Comparison of ENCODE assay signal across 1 cellular context in genomic region chr15:65133550-65134200, GRCh38.
TF ChIP-seq lines count a peak whose summit lies in the region.

A gene with protein sequence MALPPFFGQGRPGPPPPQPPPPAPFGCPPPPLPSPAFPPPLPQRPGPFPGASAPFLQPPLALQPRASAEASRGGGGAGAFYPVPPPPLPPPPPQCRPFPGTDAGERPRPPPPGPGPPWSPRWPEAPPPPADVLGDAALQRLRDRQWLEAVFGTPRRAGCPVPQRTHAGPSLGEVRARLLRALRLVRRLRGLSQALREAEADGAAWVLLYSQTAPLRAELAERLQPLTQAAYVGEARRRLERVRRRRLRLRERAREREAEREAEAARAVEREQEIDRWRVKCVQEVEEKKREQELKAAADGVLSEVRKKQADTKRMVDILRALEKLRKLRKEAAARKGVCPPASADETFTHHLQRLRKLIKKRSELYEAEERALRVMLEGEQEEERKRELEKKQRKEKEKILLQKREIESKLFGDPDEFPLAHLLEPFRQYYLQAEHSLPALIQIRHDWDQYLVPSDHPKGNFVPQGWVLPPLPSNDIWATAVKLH (minus strand): TSS chr15:65133808. CDS start chr15:65133781, 27 bp downstream.

TF ChIP-seq in HepG2, 621 proteins besides CTCF, POLR2A, EP300 and RAD21 (continued from another document and continues in another):
- TF ChIP-seq, protein P1, sequence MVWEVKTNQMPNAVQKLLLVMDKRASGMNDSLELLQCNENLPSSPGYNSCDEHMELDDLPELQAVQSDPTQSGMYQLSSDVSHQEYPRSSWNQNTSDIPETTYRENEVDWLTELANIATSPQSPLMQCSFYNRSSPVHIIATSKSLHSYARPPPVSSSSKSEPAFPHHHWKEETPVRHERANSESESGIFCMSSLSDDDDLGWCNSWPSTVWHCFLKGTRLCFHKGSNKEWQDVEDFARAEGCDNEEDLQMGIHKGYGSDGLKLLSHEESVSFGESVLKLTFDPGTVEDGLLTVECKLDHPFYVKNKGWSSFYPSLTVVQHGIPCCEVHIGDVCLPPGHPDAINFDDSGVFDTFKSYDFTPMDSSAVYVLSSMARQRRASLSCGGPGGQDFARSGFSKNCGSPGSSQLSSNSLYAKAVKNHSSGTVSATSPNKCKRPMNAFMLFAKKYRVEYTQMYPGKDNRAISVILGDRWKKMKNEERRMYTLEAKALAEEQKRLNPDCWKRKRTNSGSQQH (CRISPR knock-in tag; IDR thresholded peaks at IDR 0.05; ENCODE audit: low read depth) = 0 out of 2 replicates have a peak, but pooled peaks have one; percentile 48
- TF ChIP-seq IKZF1 (IDR thresholded peaks at IDR 0.05) (no peak), ZSCAN22 (CRISPR knock-in tag; IDR thresholded peaks at IDR 0.05) (no peak), ESRRA (CRISPR knock-in tag; IDR thresholded peaks at IDR 0.05; ENCODE audit: low read depth) (no peak), MIER2 (CRISPR knock-in tag; IDR thresholded peaks at IDR 0.05) (0 out of 2 replicates have a peak, but pooled peaks have one; percentile 28), ZNF451 (CRISPR knock-in tag; IDR thresholded peaks at IDR 0.05) (no peak), PRDM4 (CRISPR knock-in tag; IDR thresholded peaks at IDR 0.05; ENCODE audit: borderline replicate concordance) (no peak), ZFP36L1 (CRISPR knock-in tag; IDR thresholded peaks at IDR 0.05) (no peak), CBFB (CRISPR knock-in tag; IDR thresholded peaks at IDR 0.05) (0 out of 2 replicates have a peak, but pooled peaks have one; percentile 33), SIX4 (CRISPR knock-in tag; IDR thresholded peaks at IDR 0.05) (peak; percentile 59; the same call in 1 of the 2 replicates), ZNF768 (CRISPR knock-in tag; IDR thresholded peaks at IDR 0.05) (no peak), HMG20A (CRISPR knock-in tag; IDR thresholded peaks at IDR 0.05; ENCODE audit: borderline replicate concordance) (no peak), MTERF4 (CRISPR knock-in tag; IDR thresholded peaks at IDR 0.05) (peak; percentile 71), GMEB2 (CRISPR knock-in tag; IDR thresholded peaks at IDR 0.05; ENCODE audit: low read depth) (0 out of 2 replicates have a peak, but pooled peaks have one; percentile 31), GABPB1 (CRISPR knock-in tag; IDR thresholded peaks at IDR 0.05) (peak; percentile 97), ZNF281 (CRISPR knock-in tag; IDR thresholded peaks at IDR 0.05; ENCODE audit: borderline replicate concordance) (peak; percentile 13; the same call in 1 of the 2 replicates), MXD4 (CRISPR knock-in tag; IDR thresholded peaks at IDR 0.05) (peak; percentile 67), KLF12 (CRISPR knock-in tag; IDR thresholded peaks at IDR 0.05; ENCODE audit: borderline replicate concordance) (no peak), ZNF350 (CRISPR knock-in tag; IDR thresholded peaks at IDR 0.05; ENCODE audit: borderline replicate concordance, low read depth) (0 out of 2 replicates have a peak, but pooled peaks have one; percentile 39), POGK (CRISPR knock-in tag; conservative IDR thresholded peaks at IDR 0.05) (no peak), MEIS1 (CRISPR knock-in tag; IDR thresholded peaks at IDR 0.05; ENCODE audit: borderline replicate concordance) (0 out of 2 replicates have a peak, but pooled peaks have one; percentile 66), KLF6 (CRISPR knock-in tag; IDR thresholded peaks at IDR 0.05) (0 out of 2 replicates have a peak, but pooled peaks have one; percentile 48), KDM2A (CRISPR knock-in tag; IDR thresholded peaks at IDR 0.05; ENCODE audit: borderline replicate concordance, low read depth) (peak; percentile 79; the same call in 1 of the 2 replicates), ONECUT2 (CRISPR knock-in tag; IDR thresholded peaks at IDR 0.05) (no peak), NR2C2 (CRISPR knock-in tag; IDR thresholded peaks at IDR 0.05; ENCODE audit: borderline replicate concordance) (peak; percentile 95), KAT8 (CRISPR knock-in tag; IDR thresholded peaks at IDR 0.05) (peak; percentile 99), KMT2A (CRISPR knock-in tag; IDR thresholded peaks at IDR 0.05) (peak; percentile 89), ZNF652 (CRISPR knock-in tag; IDR thresholded peaks at IDR 0.05; ENCODE audit: borderline replicate concordance, low read depth) (peak; percentile 79), ZZZ3 (CRISPR knock-in tag; IDR thresholded peaks at IDR 0.05; ENCODE audit: borderline replicate concordance) (peak; percentile 43; the same call in 1 of the 2 replicates), ETV5 (CRISPR knock-in tag; IDR thresholded peaks at IDR 0.05; ENCODE audit: borderline replicate concordance) (peak; percentile 89), STAG1 (CRISPR knock-in tag; IDR thresholded peaks at IDR 0.05) (no peak), ZKSCAN1 (IDR thresholded peaks at IDR 0.05; ENCODE audit: low read length) (no peak), ZNF224 (CRISPR knock-in tag; IDR thresholded peaks at IDR 0.05) (no peak)
- TF ChIP-seq, protein P2, sequence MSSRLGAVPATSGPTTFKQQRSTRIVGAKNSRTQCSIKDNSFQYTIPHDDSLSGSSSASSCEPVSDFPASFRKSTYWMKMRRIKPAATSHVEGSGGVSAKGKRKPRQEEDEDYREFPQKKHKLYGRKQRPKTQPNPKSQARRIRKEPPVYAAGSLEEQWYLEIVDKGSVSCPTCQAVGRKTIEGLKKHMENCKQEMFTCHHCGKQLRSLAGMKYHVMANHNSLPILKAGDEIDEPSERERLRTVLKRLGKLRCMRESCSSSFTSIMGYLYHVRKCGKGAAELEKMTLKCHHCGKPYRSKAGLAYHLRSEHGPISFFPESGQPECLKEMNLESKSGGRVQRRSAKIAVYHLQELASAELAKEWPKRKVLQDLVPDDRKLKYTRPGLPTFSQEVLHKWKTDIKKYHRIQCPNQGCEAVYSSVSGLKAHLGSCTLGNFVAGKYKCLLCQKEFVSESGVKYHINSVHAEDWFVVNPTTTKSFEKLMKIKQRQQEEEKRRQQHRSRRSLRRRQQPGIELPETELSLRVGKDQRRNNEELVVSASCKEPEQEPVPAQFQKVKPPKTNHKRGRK (CRISPR knock-in tag; IDR thresholded peaks at IDR 0.05) = no peak
- TF ChIP-seq, protein P3, sequence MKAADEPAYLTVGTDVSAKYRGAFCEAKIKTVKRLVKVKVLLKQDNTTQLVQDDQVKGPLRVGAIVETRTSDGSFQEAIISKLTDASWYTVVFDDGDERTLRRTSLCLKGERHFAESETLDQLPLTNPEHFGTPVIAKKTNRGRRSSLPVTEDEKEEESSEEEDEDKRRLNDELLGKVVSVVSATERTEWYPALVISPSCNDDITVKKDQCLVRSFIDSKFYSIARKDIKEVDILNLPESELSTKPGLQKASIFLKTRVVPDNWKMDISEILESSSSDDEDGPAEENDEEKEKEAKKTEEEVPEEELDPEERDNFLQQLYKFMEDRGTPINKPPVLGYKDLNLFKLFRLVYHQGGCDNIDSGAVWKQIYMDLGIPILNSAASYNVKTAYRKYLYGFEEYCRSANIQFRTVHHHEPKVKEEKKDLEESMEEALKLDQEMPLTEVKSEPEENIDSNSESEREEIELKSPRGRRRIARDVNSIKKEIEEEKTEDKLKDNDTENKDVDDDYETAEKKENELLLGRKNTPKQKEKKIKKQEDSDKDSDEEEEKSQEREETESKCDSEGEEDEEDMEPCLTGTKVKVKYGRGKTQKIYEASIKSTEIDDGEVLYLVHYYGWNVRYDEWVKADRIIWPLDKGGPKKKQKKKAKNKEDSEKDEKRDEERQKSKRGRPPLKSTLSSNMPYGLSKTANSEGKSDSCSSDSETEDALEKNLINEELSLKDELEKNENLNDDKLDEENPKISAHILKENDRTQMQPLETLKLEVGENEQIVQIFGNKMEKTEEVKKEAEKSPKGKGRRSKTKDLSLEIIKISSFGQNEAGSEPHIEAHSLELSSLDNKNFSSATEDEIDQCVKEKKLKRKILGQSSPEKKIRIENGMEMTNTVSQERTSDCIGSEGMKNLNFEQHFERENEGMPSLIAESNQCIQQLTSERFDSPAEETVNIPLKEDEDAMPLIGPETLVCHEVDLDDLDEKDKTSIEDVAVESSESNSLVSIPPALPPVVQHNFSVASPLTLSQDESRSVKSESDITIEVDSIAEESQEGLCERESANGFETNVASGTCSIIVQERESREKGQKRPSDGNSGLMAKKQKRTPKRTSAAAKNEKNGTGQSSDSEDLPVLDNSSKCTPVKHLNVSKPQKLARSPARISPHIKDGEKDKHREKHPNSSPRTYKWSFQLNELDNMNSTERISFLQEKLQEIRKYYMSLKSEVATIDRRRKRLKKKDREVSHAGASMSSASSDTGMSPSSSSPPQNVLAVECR (CRISPR knock-in tag; IDR thresholded peaks at IDR 0.05; ENCODE audit: borderline replicate concordance) = peak; percentile 85; the same call in 1 of the 2 replicates
- TF ChIP-seq, protein P4, sequence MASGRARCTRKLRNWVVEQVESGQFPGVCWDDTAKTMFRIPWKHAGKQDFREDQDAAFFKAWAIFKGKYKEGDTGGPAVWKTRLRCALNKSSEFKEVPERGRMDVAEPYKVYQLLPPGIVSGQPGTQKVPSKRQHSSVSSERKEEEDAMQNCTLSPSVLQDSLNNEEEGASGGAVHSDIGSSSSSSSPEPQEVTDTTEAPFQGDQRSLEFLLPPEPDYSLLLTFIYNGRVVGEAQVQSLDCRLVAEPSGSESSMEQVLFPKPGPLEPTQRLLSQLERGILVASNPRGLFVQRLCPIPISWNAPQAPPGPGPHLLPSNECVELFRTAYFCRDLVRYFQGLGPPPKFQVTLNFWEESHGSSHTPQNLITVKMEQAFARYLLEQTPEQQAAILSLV (CRISPR knock-in tag; IDR thresholded peaks at IDR 0.05; ENCODE audit: borderline replicate concordance) = no peak
